In the genomic region with DNA sequence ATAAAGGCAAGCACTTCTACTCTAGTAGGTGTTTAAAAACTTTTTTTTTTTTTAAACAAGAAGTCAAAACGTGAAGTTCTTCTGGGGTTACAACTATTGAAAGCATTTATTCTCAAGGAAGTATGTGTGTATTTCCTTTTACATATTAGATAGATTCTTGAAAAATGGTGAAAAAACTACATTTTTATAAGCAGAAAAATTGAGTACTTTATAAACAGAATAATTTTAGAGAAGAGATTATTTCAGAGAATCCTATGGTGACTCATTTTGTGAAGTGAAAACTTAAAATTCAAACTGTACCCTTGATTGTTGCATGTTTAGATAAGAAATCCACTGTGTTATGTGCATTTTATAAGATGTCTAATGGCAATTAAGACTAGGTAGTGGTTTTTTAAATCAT, we compare ENCODE assay signal across 10 cellular contexts. TPM values are rescaled to one million over a fixed set of nuclear protein-coding genes. Genes with fewer than 3 reads are reported as not detected.
DNase-seq lines count a peak whose midpoint lies in the region; ATAC-seq, FAIRE-seq and TF ChIP-seq lines count a peak whose summit lies in the region.
"Had no signal": no experiment of that assay in that cellular context is flagged by ENCODE, and none has a peak within 500 bp of the region (broad histone marks: within the 10 kb centered on the region; RNA-seq: fewer than 3 reads in every experiment).

No MANE protein-coding gene starts in this region.

- H3K4me2 ChIP-seq in GM12878 (ENCODE audit: control insufficient read depth, insufficient read depth), result peak overlapping the region; percentile 48

- peaks cover 9% of the 10 kb centered on the region for H3K36me3 Mint-ChIP-seq in memory B cell

- in situ Hi-C loops in GM12878 (cut with MboI), result loop anchor here (5.0 kb wide), 1 partner anchor 70 kb away; no protein-coding TSS in a partner anchor

- BruUV-seq in GM12878 (replicated peaks; lab: Mats Ljungman, UMichigan), result no TSS peak

- no peak for TF ChIP-seq RAD21 in GM12878 (IDR thresholded peaks at IDR 0.05; ENCODE audit: insufficient read depth, low read depth, low read length)

- RAD21 ChIA-PET in GM12878 (lab: Charles Lee; ENCODE audit: unreplicated experiment), result interaction anchor here (0.8 to 4.7 kb wide), 18 partner anchors 11 to 84 kb away, joined by 3 to 41 read pairs (median 6); no protein-coding TSS in a partner anchor

- H3K4me1 ChIP-seq in right cardiac atrium (ENCODE audit: control insufficient read depth, insufficient read depth, low read length) (no peaks in the 10 kb centered on the region), heart left ventricle (peaks cover 0 to 46% (median 25%) of the 10 kb centered on the region in 12 donors), GM12878 (ENCODE audit: control insufficient read depth, insufficient read depth, low read length) (peaks cover 3% of the 10 kb centered on the region)

- SMC1A ChIA-PET in GM12878 (lab: Charles Lee; ENCODE audit: uncharacterized antibody, unreplicated experiment), result interaction anchor here (0.7 to 6.4 kb wide), 25 partner anchors 9 to 269 kb away, joined by 3 to 63 read pairs (median 6); no protein-coding TSS in a partner anchor

- TF ChIP-seq POLR2A in heart left ventricle (IDR thresholded peaks at IDR 0.05) (no peak), GM12878 (IDR thresholded peaks at IDR 0.05; ENCODE audit: low read depth, low read length) (no peak)

- TF ChIP-seq CTCF in heart left ventricle (IDR thresholded peaks at IDR 0.05) (no peak), GM12878 (IDR thresholded peaks at IDR 0.05 in 2 of 3, conservative IDR thresholded peaks at IDR 0.05 in 1 of 3; ENCODE audit: control insufficient read depth in 2 of 3, extremely low read depth in 1 of 3, insufficient read depth in 1 of 3, low read depth in 3 of 3, low read length in 3 of 3) (no peak)

- H3K27ac Mint-ChIP-seq in memory B cell, result no peak overlapping the region

- H3K27me3 Mint-ChIP-seq in memory B cell, result no peaks in the 10 kb centered on the region

- peaks cover 77% of the 10 kb centered on the region for H3K79me2 ChIP-seq in GM12878 (ENCODE audit: control insufficient read depth, insufficient read depth, low read length)

- H3K9ac ChIP-seq in GM12878 (ENCODE audit: control insufficient read depth, insufficient read depth, low read length), result 0 out of 2 replicates have a peak overlapping the region, but pooled peaks have one; percentile 19

- 24% methylated on average over 1 of the region's 1 CpG for WGBS in right cardiac atrium
- 38 to 48% (median 40%) methylated on average over 1 of the region's 1 CpG for WGBS in heart left ventricle, 4 donors
- 0% methylated on average over 1 of the region's 1 CpG for WGBS in GM12878 (ENCODE audit: insufficient coverage, insufficient replicate concordance, low lambda C conversion rate, missing lambda C conversion rate)

- no peak overlapping the region for H2AFZ ChIP-seq in GM12878 (ENCODE audit: control insufficient read depth, low read depth, low read length)

- peak overlapping the region; percentile 17 for H3K4me3 Mint-ChIP-seq in memory B cell

- H3K27ac ChIP-seq in right cardiac atrium (ENCODE audit: low read length) (no peak overlapping the region), heart left ventricle (peak overlapping the region in 2 of 12 donors; percentile 13 to 93), GM12878 (ENCODE audit: control insufficient read depth, insufficient read depth) (peak overlapping the region; percentile 82)
- H3K27ac ChIP-seq: foreskin keratinocyte had no signal

- FAIRE-seq in GM12878 (lab: Jason Lieb, UNC) (no peak), frontal cortex (lab: Jason Lieb, UNC) (no peak)

- H3K4me3 ChIP-seq in right cardiac atrium (ENCODE audit: low read length) (peak overlapping the region; percentile 22), heart left ventricle (peak overlapping the region in 6 of 12 donors; percentile 13 to 96 (median 86)), GM12878 (peak overlapping the region; percentile 92)

- no peaks in the 10 kb centered on the region for H3K9me3 ChIP-seq in right cardiac atrium (ENCODE audit: control insufficient read depth, low read length)
- no peaks in the 10 kb centered on the region for H3K9me3 ChIP-seq in heart left ventricle
- no peaks in the 10 kb centered on the region for H3K9me3 ChIP-seq in GM12878 (replicated peaks; ENCODE audit: control insufficient read depth, insufficient read depth, low read length)

- intact Hi-C loops in right cardiac atrium (cut with DNase I) (loop anchor here in 1 of 4 donors (10.0 kb wide), 1 partner anchor 57 kb away; no protein-coding TSS in a partner anchor), heart left ventricle (cut with DNase I) (no loop called here), GM12878 (cut with micrococcal nuclease; ENCODE audit: unreplicated experiment) (no loop called here)

- POLR2A ChIA-PET in GM12878 (lab: Charles Lee), result interaction anchor here (0.6 to 4.9 kb wide), 11 partner anchors 10 to 466 kb away, joined by 3 to 45 read pairs (median 5); no protein-coding TSS in a partner anchor

- DNase-seq in right cardiac atrium (no peak), heart left ventricle (no peak), GM12878 (ENCODE audit: low read depth, low spot score) (no peak), memory B cell (ENCODE audit: low spot score in 2 of 2) (no peak), SHP77 treated with DMSO at 0.1 percent for 48 hours (lab: John Stamatoyannopoulos, UW) (no peak), frontal cortex (ENCODE audit: low spot score in 2 of 2) (no peak), midbrain (lab: John Stamatoyannopoulos, UW) (no peak), NCI-H2196 (lab: John Stamatoyannopoulos, UW; ENCODE audit: unreplicated experiment) (no peak)
- DNase-seq: foreskin keratinocyte, NCI-H1105 had no signal

- no peaks in the 10 kb centered on the region for H3K36me3 ChIP-seq in heart left ventricle
- H3K36me3 ChIP-seq in GM12878 (ENCODE audit: control insufficient read depth in 2 of 2, insufficient read depth in 2 of 2, low read length in 1 of 2), result no peaks in the 10 kb centered on the region

- CTCF ChIA-PET in GM12878 (lab: Yijun Ruan, JAX), result interaction anchor here (0.7 to 4.6 kb wide), 11 partner anchors 11 to 302 kb away, joined by 3 to 34 read pairs (median 5); no protein-coding TSS in a partner anchor

- no peaks in the 10 kb centered on the region for H4K20me1 ChIP-seq in GM12878 (ENCODE audit: control insufficient read depth, insufficient read depth)

- TF ChIP-seq EP300 in GM12878 (IDR thresholded peaks at IDR 0.05; ENCODE audit: borderline replicate concordance in 1 of 2, control insufficient read depth in 1 of 2, low read depth in 2 of 2, low read length in 2 of 2), result no peak

- H3K4me1 Mint-ChIP-seq in memory B cell, result peaks cover 26% of the 10 kb centered on the region

- H3K27me3 ChIP-seq in right cardiac atrium (ENCODE audit: control insufficient read depth, insufficient read depth) (no peaks in the 10 kb centered on the region), heart left ventricle (no peaks in the 10 kb centered on the region), GM12878 (replicated peaks in 1 of 2; ENCODE audit: control insufficient read depth in 2 of 2, insufficient read depth in 2 of 2, low read length in 1 of 2) (no peaks in the 10 kb centered on the region)
- H3K27me3 ChIP-seq: foreskin keratinocyte had no signal

- no peaks in the 10 kb centered on the region for H3K9me3 Mint-ChIP-seq in memory B cell

- ATAC-seq in right cardiac atrium (no peak), heart left ventricle (no peak), GM12878 (no peak), memory B cell (ENCODE audit: low read depth) (no peak)
- ATAC-seq: foreskin keratinocyte had no signal

TF ChIP-seq in GM12878, 131 proteins besides CTCF, POLR2A, EP300 and RAD21 (continues in another document):
- TF ChIP-seq E2F4 (IDR thresholded peaks at IDR 0.05; ENCODE audit: low read depth, low read length), result no peak
- TF ChIP-seq JUNB (IDR thresholded peaks at IDR 0.05), result peak; percentile 31
- peak; percentile 8; the same call in 1 of the 2 replicates for TF ChIP-seq NFIC (IDR thresholded peaks at IDR 0.05; ENCODE audit: low read depth, low read length)

RNA-seq across cellular contexts. Expression of gene EML4, which starts 2.9 kb away (rescaled TPM):
- total RNA-seq in right cardiac atrium (10 to 100 TPM in 1 of 4 donors, 1 to 10 TPM in 3; 7.2 to 13.8 (median 8.8) TPM), heart left ventricle (10 to 100 TPM in 2 of 9 donors, 1 to 10 TPM in 7; 3.5 to 32.8 (median 5.7) TPM), GM12878 (2014; rRNA removed) (70.9 and 82.6 TPM in 2 replicates), GM12878 (2014; rRNA removed; fragmentation: Illumina TruSeq; extraction: Trizol) (82.9 and 83.6 TPM in 2 replicates), GM12878 (2021) (80.9 and 91.3 TPM in 2 replicates), frontal cortex (33.8 TPM)
- polyA plus RNA-seq in right cardiac atrium (3.8 TPM), heart left ventricle (1 to 10 TPM; 2.3 to 3.7 TPM), GM12878 (2011; rRNA removed) (85.1 and 110 TPM in 2 replicates), GM12878 (2014; fragmentation: Illumina TruSeq; extraction: Trizol) (78.5 and 95.8 TPM in 2 replicates), GM12878 (2014; fragmentation: Nextera tagmentation; extraction: Ambion mirVana) (10 to 100 TPM; 23.1 to 30.8 TPM), GM12878 (2014; rRNA removed) (49.6 and 54.1 TPM in 2 replicates), GM12878 (2016; fragmentation: Nextera tagmentation; extraction: Ambion mirVana) (10 to 100 TPM; 76.2 to 87.0 TPM)
- total RNA-seq in GM12878 (2013; cell fraction: nucleolus; rRNA removed), result 180 and 187 TPM in 2 replicates
- polyA plus RNA-seq in GM12878 (2011; ENCODE audit: low read depth), result 23.3 TPM
- 35.9 and 42.7 TPM in 2 replicates for polyA plus RNA-seq in GM12878 (2011; cell fraction: cytosol; rRNA removed)
- 68.7 and 75.4 TPM in 2 replicates for polyA plus RNA-seq in GM12878 (2011; cell fraction: nucleus; rRNA removed)
- 29.2 and 32.3 TPM in 2 replicates for polyA plus RNA-seq in GM12878 (2012)
- 97.9 and 138 TPM in 2 replicates for polyA minus RNA-seq in GM12878 (2011; rRNA and poly(A)+ RNA removed)
- 23.4 and 35.6 TPM in 2 replicates for polyA minus RNA-seq in GM12878 (2011; cell fraction: cytosol; rRNA and poly(A)+ RNA removed)
- 58.8 and 107 TPM in 2 replicates for polyA minus RNA-seq in GM12878 (2011; cell fraction: nucleus; rRNA and poly(A)+ RNA removed)
